Comparison of ENCODE assay signal across 15 cellular contexts in genomic region chr1:93239862-93240261, GRCh38. TPM values are rescaled to one million over a fixed set of nuclear protein-coding genes. Genes with fewer than 3 reads are reported as not detected.
DNase-seq lines count a peak whose midpoint lies in the region; TF ChIP-seq lines count a peak whose summit lies in the region.
"Had no signal": no experiment of that assay in that cellular context is flagged by ENCODE, and none has a peak within 500 bp of the region (broad histone marks: within the 10 kb centered on the region; RNA-seq: fewer than 3 reads in every experiment).

No MANE protein-coding gene starts in this region.

- WGBS in hepatocyte (ENCODE audit: low lambda C conversion rate, missing lambda C conversion rate), result 97% methylated on average over 3 of the region's 3 CpGs

- H3K4me1 ChIP-seq in hepatocyte (ENCODE audit: insufficient read depth), result no peaks in the 10 kb centered on the region
- H3K4me1 ChIP-seq: BLaER1 treated with 17β-estradiol and CSF1 and Interleukin-3, amounts not matched to agents 10 nM and 100 nM; Caco-2 had no signal

- no peaks in the 10 kb centered on the region for H3K27me3 ChIP-seq in hepatocyte
- H3K27me3 ChIP-seq: BLaER1 treated with 17β-estradiol and CSF1 and Interleukin-3, amounts not matched to agents 10 nM and 100 nM had no signal

- no peaks in the 10 kb centered on the region for H3K9me2 ChIP-seq in hepatocyte (replicated peaks; ENCODE audit: insufficient read depth)

- H4K20me1 ChIP-seq in hepatocyte (ENCODE audit: insufficient read depth, poor library complexity, severe bottlenecking), result no peaks in the 10 kb centered on the region
- H4K20me1 ChIP-seq: BLaER1 treated with 17β-estradiol and CSF1 and Interleukin-3, amounts not matched to agents 10 nM and 100 nM had no signal

- no peak for TF ChIP-seq POLR2A in erythroblast (IDR thresholded peaks at IDR 0.05; ENCODE audit: low read length)

- H3K36me3 ChIP-seq in hepatocyte (replicated peaks; ENCODE audit: insufficient read depth, low read depth), result no peaks in the 10 kb centered on the region

- no peak overlapping the region for H3K27ac ChIP-seq in hepatocyte
- H3K27ac ChIP-seq: BLaER1 treated with 17β-estradiol and CSF1 and Interleukin-3, amounts not matched to agents 10 nM and 100 nM; C4-2B had no signal

- no peak overlapping the region for H2AFZ ChIP-seq in hepatocyte

- DNase-seq in HUDEP-2 (lab: John Stamatoyannopoulos, UW; ENCODE audit: unreplicated experiment in 76 of 76) (peak in 47 of 76 experiments; percentile 2 to 85 (median 27)), OCI-M1 (lab: John Stamatoyannopoulos, UW) (peak; percentile 64), erythroblast (lab: John Stamatoyannopoulos, UW) (peak; percentile 64 to 70), GM20000 (ENCODE audit: low spot score) (no peak), hepatocyte (ENCODE audit: low spot score) (no peak)
- DNase-seq: 8988T; AML-193; Caco-2; Calu3; CD4-positive, alpha-beta T cell; CD8-positive, alpha-beta T cell; DMS79 treated with DMSO at 0.1 percent for 48 hours; GF-D8 had no signal

- no peaks in the 10 kb centered on the region for H3K79me2 ChIP-seq in hepatocyte

- no peak overlapping the region for H3K4me3 ChIP-seq in hepatocyte
- H3K4me3 ChIP-seq: BLaER1 treated with 17β-estradiol and CSF1 and Interleukin-3, amounts not matched to agents 10 nM and 100 nM had no signal

- TF ChIP-seq CTCF in GM20000 (IDR thresholded peaks at IDR 0.05; ENCODE audit: extremely low read depth, missing control alignments) (no peak), hepatocyte (IDR thresholded peaks at IDR 0.05; ENCODE audit: poor library complexity) (no peak)

- H3K9me3 ChIP-seq in hepatocyte (ENCODE audit: low read depth), result peaks cover 6% of the 10 kb centered on the region

- no peak overlapping the region for H3K4me2 ChIP-seq in hepatocyte
- H3K4me2 ChIP-seq: BLaER1 treated with 17β-estradiol and CSF1 and Interleukin-3, amounts not matched to agents 10 nM and 100 nM had no signal

RNA-seq across cellular contexts. Expression of gene CCDC18, which starts 59.3 kb away (rescaled TPM):
- 4.9 and 5.5 TPM in 2 replicates for total RNA-seq in hepatocyte
- polyA plus RNA-seq in hepatocyte, result 5.0 and 6.8 TPM in 2 replicates

RNA-seq across cellular contexts. Expression of gene TMED5, which starts 59.6 kb away (rescaled TPM):
- 119 and 131 TPM in 2 replicates for total RNA-seq in hepatocyte
- polyA plus RNA-seq in hepatocyte, result 65.5 and 78.2 TPM in 2 replicates

Comparison
In these comparisons a context has a peak if more than half of its experiments do, and no peak if none do; other contexts are left out.
1. DNase-seq: peak in HUDEP-2 (47 of 76), OCI-M1 (single experiment) and erythroblast (2 of 2); none in GM20000 (single experiment) and hepatocyte (single experiment).